Comparison of ENCODE assay signal across 1 cellular context in genomic region chr11:3046190-3046589, GRCh38.
TF ChIP-seq lines count a peak whose summit lies in the region.

No MANE protein-coding gene starts in this region.

TF ChIP-seq in K562, 482 proteins besides CTCF, POLR2A, EP300 and RAD21:
- TF ChIP-seq VEZF1 (CRISPR knock-in tag; IDR thresholded peaks at IDR 0.05) (peak; percentile 52), SMC3 (conservative IDR thresholded peaks at IDR 0.05; ENCODE audit: insufficient read depth, low read depth, low read length) (0 out of 2 replicates have a peak, but pooled peaks have one; percentile 2), HMG20A (CRISPR knock-in tag; conservative IDR thresholded peaks at IDR 0.05) (no peak)
